In genomic region chr3:45777753-45778386, GRCh38 we compare ENCODE assay signal across 16 cellular contexts. TPM values are rescaled to one million over a fixed set of nuclear protein-coding genes. Genes with fewer than 3 reads are reported as not detected.
DNase-seq lines count a peak whose midpoint lies in the region; ATAC-seq and TF ChIP-seq lines count a peak whose summit lies in the region.
"Had no signal": no experiment of that assay in that cellular context is flagged by ENCODE, and none has a peak within 500 bp of the region (broad histone marks: within the 10 kb centered on the region; RNA-seq: fewer than 3 reads in every experiment).

No MANE protein-coding gene starts in this region.

- no peak for ATAC-seq in PC-3
- ATAC-seq: A549 had no signal

- H3K4me1 Mint-ChIP-seq in activated naive CD4-positive, alpha-beta T cell treated with anti-CD3 and anti-CD28 coated beads, Interleukin-2, amount 10 ng/mL, durations not matched to agents 7 days and 5 days: peaks cover 5% of the 10 kb centered on the region
- H3K4me1 Mint-ChIP-seq in osteocyte (ENCODE audit: unreplicated experiment): no peaks in the 10 kb centered on the region

- TF ChIP-seq CTCF in osteocyte (IDR thresholded peaks at IDR 0.05) (no peak), PC-3 (conservative IDR thresholded peaks at IDR 0.05; ENCODE audit: low read depth, low read length) (no peak)

- H3K9me3 ChIP-seq in PC-3 (ENCODE audit: low read length): no peaks in the 10 kb centered on the region
- H3K9me3 ChIP-seq: A549, Caco-2, HAP-1 had no signal

- no peak overlapping the region for H3K9ac ChIP-seq in PC-3 (ENCODE audit: low read length)

- H3K36me3 Mint-ChIP-seq in activated naive CD4-positive, alpha-beta T cell treated with anti-CD3 and anti-CD28 coated beads, Interleukin-2, amount 10 ng/mL, durations not matched to agents 7 days and 5 days: no peaks in the 10 kb centered on the region
- H3K36me3 Mint-ChIP-seq in osteocyte (ENCODE audit: unreplicated experiment): no peaks in the 10 kb centered on the region

- H3K79me2 ChIP-seq in PC-3 (ENCODE audit: low read length): no peaks in the 10 kb centered on the region

- CTCF ChIA-PET in activated naive CD4-positive, alpha-beta T cell treated with anti-CD3 and anti-CD28 coated beads, Interleukin-2, amount 10 ng/mL, durations not matched to agents 7 days and 5 days (lab: Charles Lee): no interaction called here
- CTCF ChIA-PET in PC-3 (lab: Charles Lee): no interaction called here

- no peak overlapping the region for H3K4me3 ChIP-seq in PC-3 (ENCODE audit: low read length)
- H3K4me3 ChIP-seq: A549, HAP-1 had no signal

- no peaks in the 10 kb centered on the region for H3K4me1 ChIP-seq in PC-3 (ENCODE audit: insufficient read depth, low read length)
- H3K4me1 ChIP-seq: A549, HAP-1 had no signal

- intact Hi-C loops in PC-3 (cut with micrococcal nuclease): no loop called here

- peaks cover 56% of the 10 kb centered on the region for H3K27me3 Mint-ChIP-seq in activated naive CD4-positive, alpha-beta T cell treated with anti-CD3 and anti-CD28 coated beads, Interleukin-2, amount 10 ng/mL, durations not matched to agents 7 days and 5 days
- peaks cover 33% of the 10 kb centered on the region for H3K27me3 Mint-ChIP-seq in osteocyte (ENCODE audit: unreplicated experiment)
- H3K27me3 Mint-ChIP-seq: CD4-positive, alpha-beta T cell had no signal

- POLR2A ChIA-PET in PC-3 (lab: Charles Lee; ENCODE audit: unreplicated experiment): no interaction called here

- no peaks in the 10 kb centered on the region for H4K20me1 ChIP-seq in PC-3 (ENCODE audit: low read length)

- no peaks in the 10 kb centered on the region for H3K9me3 Mint-ChIP-seq in activated naive CD4-positive, alpha-beta T cell treated with anti-CD3 and anti-CD28 coated beads, Interleukin-2, amount 10 ng/mL, durations not matched to agents 7 days and 5 days
- H3K9me3 Mint-ChIP-seq in osteocyte (ENCODE audit: unreplicated experiment): no peaks in the 10 kb centered on the region
- H3K9me3 Mint-ChIP-seq: CD4-positive, alpha-beta T cell had no signal

- BruUV-seq in PC-3 (replicated peaks; lab: Mats Ljungman, UMichigan): no TSS peak

- no peak overlapping the region for H2AFZ ChIP-seq in PC-3 (ENCODE audit: low read length)

- no peaks in the 10 kb centered on the region for H3K36me3 ChIP-seq in PC-3 (ENCODE audit: low read depth, low read length)
- H3K36me3 ChIP-seq: HAP-1 had no signal

- H3K9me2 ChIP-seq in PC-3 (replicated peaks; ENCODE audit: low read length): no peaks in the 10 kb centered on the region

- no peaks in the 10 kb centered on the region for H3F3A ChIP-seq in PC-3 (ENCODE audit: low read length, unreplicated experiment)

- no peak overlapping the region for H3K4me3 Mint-ChIP-seq in activated naive CD4-positive, alpha-beta T cell treated with anti-CD3 and anti-CD28 coated beads, Interleukin-2, amount 10 ng/mL, durations not matched to agents 7 days and 5 days
- H3K4me3 Mint-ChIP-seq in osteocyte (ENCODE audit: unreplicated experiment): no peak overlapping the region
- H3K4me3 Mint-ChIP-seq: CD4-positive, alpha-beta T cell had no signal

- no peaks in the 10 kb centered on the region for H3K27me3 ChIP-seq in PC-3 (ENCODE audit: low read length)

- H3K27ac Mint-ChIP-seq in activated naive CD4-positive, alpha-beta T cell treated with anti-CD3 and anti-CD28 coated beads, Interleukin-2, amount 10 ng/mL, durations not matched to agents 7 days and 5 days: no peak overlapping the region
- no peak overlapping the region for H3K27ac Mint-ChIP-seq in osteocyte (ENCODE audit: unreplicated experiment)
- H3K27ac Mint-ChIP-seq: CD4-positive, alpha-beta T cell had no signal

- DNase-seq in NCI-H146 (lab: John Stamatoyannopoulos, UW) (peak; percentile 32), NCI-H146 treated with DMSO at 0.1 percent for 48 hours (lab: John Stamatoyannopoulos, UW; ENCODE audit: unreplicated experiment) (no peak), osteocyte (ENCODE audit: extremely low spot score, unreplicated experiment) (peak; percentile 81), PC-3 (no peak), Kasumi-1 (lab: John Stamatoyannopoulos, UW) (no peak)
- DNase-seq in activated naive CD4-positive, alpha-beta T cell treated with anti-CD3 and anti-CD28 coated beads, Interleukin-2, amount 10 ng/mL, durations not matched to agents 7 days and 5 days: peak; percentile 5
- DNase-seq in activated naive CD4-positive, alpha-beta T cell treated with Interleukin-2 at 50 U/mL for 16 hours: no peak
- DNase-seq: AML-193; CD4-positive, alpha-beta T cell; GF-D8 had no signal

- H3K27ac ChIP-seq in PC-3 (ENCODE audit: low read length): no peak overlapping the region
- H3K27ac ChIP-seq: 22Rv1, A549 had no signal

- no peak overlapping the region for H3K4me2 ChIP-seq in PC-3 (ENCODE audit: low read length)
- H3K4me2 ChIP-seq: A549 had no signal

RNA-seq across cellular contexts. Expression of gene SLC6A20, which starts 18.5 kb away (rescaled TPM):
- total RNA-seq in osteocyte: not detected in 2 replicates
- total RNA-seq in PC-3 (2014; rRNA removed): not detected in 2 replicates
- total RNA-seq: CD4-positive, alpha-beta T cell; H1; HepG2 had no signal

Comparison
In these comparisons a context has a peak if more than half of its experiments do, and no peak if none do; other contexts are left out.
1. DNase-seq: peak in NCI-H146 (single experiment), activated naive CD4-positive, alpha-beta T cell treated with anti-CD3 and anti-CD28 coated beads, Interleukin-2, amount 10 ng/mL, durations not matched to agents 7 days and 5 days (single experiment) and osteocyte (single experiment); none in NCI-H146 treated with DMSO at 0.1 percent for 48 hours (single experiment), activated naive CD4-positive, alpha-beta T cell treated with Interleukin-2 at 50 U/mL for 16 hours (single experiment), PC-3 (single experiment) and Kasumi-1 (0 of 2).